1 cellular context compared by ENCODE assay signal in the genomic region with DNA sequence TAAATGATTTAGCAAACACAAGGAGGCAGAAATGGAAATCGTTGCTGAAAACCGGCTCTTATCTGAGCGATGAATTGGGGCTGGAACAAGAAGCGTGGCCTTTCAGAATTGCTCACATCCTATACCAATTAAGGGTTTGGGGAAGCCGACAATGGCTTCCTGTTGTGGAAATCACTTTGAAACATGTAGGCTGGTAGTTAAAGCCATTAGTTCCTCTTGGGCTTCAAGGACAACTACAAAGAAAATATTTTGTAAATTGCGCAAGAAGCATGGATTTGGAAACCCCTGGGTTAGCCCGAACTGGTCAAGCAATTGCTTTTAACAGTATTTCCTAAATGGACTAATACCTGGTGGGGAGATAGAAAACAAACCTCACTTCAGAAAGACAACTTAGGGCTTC.
TF ChIP-seq lines count a peak whose summit lies in the region.

No MANE protein-coding gene starts in this region.

TF ChIP-seq in HepG2, 621 proteins besides CTCF, POLR2A, EP300 and RAD21 (continued from another document and continues in another):
- TF ChIP-seq, protein P1, sequence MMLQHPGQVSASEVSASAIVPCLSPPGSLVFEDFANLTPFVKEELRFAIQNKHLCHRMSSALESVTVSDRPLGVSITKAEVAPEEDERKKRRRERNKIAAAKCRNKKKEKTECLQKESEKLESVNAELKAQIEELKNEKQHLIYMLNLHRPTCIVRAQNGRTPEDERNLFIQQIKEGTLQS (CRISPR knock-in tag; IDR thresholded peaks at IDR 0.05), result no peak
- TF ChIP-seq ZMAT3 (CRISPR knock-in tag; conservative IDR thresholded peaks at IDR 0.05) (no peak), ZNF674 (CRISPR knock-in tag; IDR thresholded peaks at IDR 0.05; ENCODE audit: low read depth) (no peak), ZNF598 (CRISPR knock-in tag; IDR thresholded peaks at IDR 0.05; ENCODE audit: borderline replicate concordance) (no peak), ZFYVE20 (CRISPR knock-in tag; IDR thresholded peaks at IDR 0.05; ENCODE audit: borderline replicate concordance, low read depth) (no peak), ATM (IDR thresholded peaks at IDR 0.05; ENCODE audit: borderline replicate concordance) (no peak), MTERF4 (CRISPR knock-in tag; IDR thresholded peaks at IDR 0.05) (no peak), CBX5 (CRISPR knock-in tag; IDR thresholded peaks at IDR 0.05; ENCODE audit: borderline replicate concordance) (no peak), KLF12 (CRISPR knock-in tag; IDR thresholded peaks at IDR 0.05; ENCODE audit: borderline replicate concordance) (no peak), SIX1 (CRISPR knock-in tag; IDR thresholded peaks at IDR 0.05; ENCODE audit: borderline replicate concordance) (no peak; the same call in 1 of the 2 replicates), PHF21A (CRISPR knock-in tag; IDR thresholded peaks at IDR 0.05) (peak; percentile 78), THAP11 (CRISPR knock-in tag; IDR thresholded peaks at IDR 0.05) (peak; percentile 41; the same call in 1 of the 2 replicates), TBX3 (IDR thresholded peaks at IDR 0.05; ENCODE audit: borderline replicate concordance) (no peak), PHF5A (CRISPR knock-in tag; IDR thresholded peaks at IDR 0.05; ENCODE audit: low read depth, unreplicated experiment) (no peak), ZNF362 (CRISPR knock-in tag; IDR thresholded peaks at IDR 0.05; ENCODE audit: borderline replicate concordance) (no peak), ZNF33B (CRISPR knock-in tag; IDR thresholded peaks at IDR 0.05) (no peak), ZNF383 (CRISPR knock-in tag; IDR thresholded peaks at IDR 0.05; ENCODE audit: borderline replicate concordance) (no peak), NR0B2 (CRISPR knock-in tag; IDR thresholded peaks at IDR 0.05) (no peak), MED13 (CRISPR knock-in tag; IDR thresholded peaks at IDR 0.05) (no peak), ZNF678 (CRISPR knock-in tag; IDR thresholded peaks at IDR 0.05) (no peak), REL (CRISPR knock-in tag; conservative IDR thresholded peaks at IDR 0.05) (no peak), ZBTB7B (CRISPR knock-in tag; IDR thresholded peaks at IDR 0.05) (no peak), FOXJ3 (CRISPR knock-in tag; IDR thresholded peaks at IDR 0.05; ENCODE audit: borderline replicate concordance) (no peak; the same call in 1 of the 2 replicates), RFXAP (CRISPR knock-in tag; IDR thresholded peaks at IDR 0.05; ENCODE audit: borderline replicate concordance) (no peak), IRF1 (CRISPR knock-in tag; IDR thresholded peaks at IDR 0.05; ENCODE audit: low read depth) (no peak), ZNF563 (CRISPR knock-in tag; IDR thresholded peaks at IDR 0.05) (no peak), ZFP36L1 (CRISPR knock-in tag; IDR thresholded peaks at IDR 0.05) (no peak), ZNF33A (CRISPR knock-in tag; IDR thresholded peaks at IDR 0.05; ENCODE audit: borderline replicate concordance) (no peak), TP53 (CRISPR knock-in tag; conservative IDR thresholded peaks at IDR 0.05) (no peak), SMAD1 (CRISPR knock-in tag; IDR thresholded peaks at IDR 0.05; ENCODE audit: borderline replicate concordance, low read depth) (no peak), ZNF24 (IDR thresholded peaks at IDR 0.05) (no peak), POGZ (CRISPR knock-in tag; IDR thresholded peaks at IDR 0.05) (peak; percentile 45; the same call in 1 of the 2 replicates), ZNF660 (CRISPR knock-in tag; IDR thresholded peaks at IDR 0.05; ENCODE audit: borderline replicate concordance, low read depth) (no peak), ZNF235 (CRISPR knock-in tag; IDR thresholded peaks at IDR 0.05; ENCODE audit: borderline replicate concordance) (no peak), ZNF747 (CRISPR knock-in tag; IDR thresholded peaks at IDR 0.05; ENCODE audit: borderline replicate concordance) (no peak), ONECUT2 (CRISPR knock-in tag; IDR thresholded peaks at IDR 0.05) (no peak), REXO4 (CRISPR knock-in tag; IDR thresholded peaks at IDR 0.05; ENCODE audit: borderline replicate concordance) (no peak), NCOA2 (CRISPR knock-in tag; IDR thresholded peaks at IDR 0.05) (peak; percentile 69), ZNF7 (CRISPR knock-in tag; IDR thresholded peaks at IDR 0.05) (no peak), HNRNPK (IDR thresholded peaks at IDR 0.05; ENCODE audit: low read depth, low read length, poor library complexity, severe bottlenecking) (no peak), NBN (conservative IDR thresholded peaks at IDR 0.05) (no peak), BCL6 (CRISPR knock-in tag; IDR thresholded peaks at IDR 0.05) (peak; percentile 56; the same call in 1 of the 2 replicates), ZNF264 (CRISPR knock-in tag; IDR thresholded peaks at IDR 0.05) (no peak), ZFP36L2 (CRISPR knock-in tag; IDR thresholded peaks at IDR 0.05) (no peak), ZNF143 (CRISPR knock-in tag; IDR thresholded peaks at IDR 0.05) (no peak), CAMTA2 (CRISPR knock-in tag; IDR thresholded peaks at IDR 0.05; ENCODE audit: borderline replicate concordance) (no peak)
- TF ChIP-seq, protein P2, sequence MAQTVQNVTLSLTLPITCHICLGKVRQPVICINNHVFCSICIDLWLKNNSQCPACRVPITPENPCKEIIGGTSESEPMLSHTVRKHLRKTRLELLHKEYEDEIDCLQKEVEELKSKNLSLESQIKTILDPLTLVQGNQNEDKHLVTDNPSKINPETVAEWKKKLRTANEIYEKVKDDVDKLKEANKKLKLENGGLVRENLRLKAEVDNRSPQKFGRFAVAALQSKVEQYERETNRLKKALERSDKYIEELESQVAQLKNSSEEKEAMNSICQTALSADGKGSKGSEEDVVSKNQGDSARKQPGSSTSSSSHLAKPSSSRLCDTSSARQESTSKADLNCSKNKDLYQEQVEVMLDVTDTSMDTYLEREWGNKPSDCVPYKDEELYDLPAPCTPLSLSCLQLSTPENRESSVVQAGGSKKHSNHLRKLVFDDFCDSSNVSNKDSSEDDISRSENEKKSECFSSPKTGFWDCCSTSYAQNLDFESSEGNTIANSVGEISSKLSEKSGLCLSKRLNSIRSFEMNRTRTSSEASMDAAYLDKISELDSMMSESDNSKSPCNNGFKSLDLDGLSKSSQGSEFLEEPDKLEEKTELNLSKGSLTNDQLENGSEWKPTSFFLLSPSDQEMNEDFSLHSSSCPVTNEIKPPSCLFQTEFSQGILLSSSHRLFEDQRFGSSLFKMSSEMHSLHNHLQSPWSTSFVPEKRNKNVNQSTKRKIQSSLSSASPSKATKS (CRISPR knock-in tag; IDR thresholded peaks at IDR 0.05), result no peak
- TF ChIP-seq, protein P3, sequence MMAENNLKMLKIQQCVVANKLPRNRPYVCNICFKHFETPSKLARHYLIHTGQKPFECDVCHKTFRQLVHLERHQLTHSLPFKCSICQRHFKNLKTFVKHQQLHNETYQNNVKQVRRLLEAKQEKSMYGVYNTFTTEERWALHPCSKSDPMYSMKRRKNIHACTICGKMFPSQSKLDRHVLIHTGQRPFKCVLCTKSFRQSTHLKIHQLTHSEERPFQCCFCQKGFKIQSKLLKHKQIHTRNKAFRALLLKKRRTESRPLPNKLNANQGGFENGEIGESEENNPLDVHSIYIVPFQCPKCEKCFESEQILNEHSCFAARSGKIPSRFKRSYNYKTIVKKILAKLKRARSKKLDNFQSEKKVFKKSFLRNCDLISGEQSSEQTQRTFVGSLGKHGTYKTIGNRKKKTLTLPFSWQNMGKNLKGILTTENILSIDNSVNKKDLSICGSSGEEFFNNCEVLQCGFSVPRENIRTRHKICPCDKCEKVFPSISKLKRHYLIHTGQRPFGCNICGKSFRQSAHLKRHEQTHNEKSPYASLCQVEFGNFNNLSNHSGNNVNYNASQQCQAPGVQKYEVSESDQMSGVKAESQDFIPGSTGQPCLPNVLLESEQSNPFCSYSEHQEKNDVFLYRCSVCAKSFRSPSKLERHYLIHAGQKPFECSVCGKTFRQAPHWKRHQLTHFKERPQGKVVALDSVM (CRISPR knock-in tag; IDR thresholded peaks at IDR 0.05), result no peak
- TF ChIP-seq, protein P4, sequence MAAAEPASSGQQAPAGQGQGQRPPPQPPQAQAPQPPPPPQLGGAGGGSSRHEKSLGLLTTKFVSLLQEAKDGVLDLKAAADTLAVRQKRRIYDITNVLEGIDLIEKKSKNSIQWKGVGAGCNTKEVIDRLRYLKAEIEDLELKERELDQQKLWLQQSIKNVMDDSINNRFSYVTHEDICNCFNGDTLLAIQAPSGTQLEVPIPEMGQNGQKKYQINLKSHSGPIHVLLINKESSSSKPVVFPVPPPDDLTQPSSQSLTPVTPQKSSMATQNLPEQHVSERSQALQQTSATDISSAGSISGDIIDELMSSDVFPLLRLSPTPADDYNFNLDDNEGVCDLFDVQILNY (CRISPR knock-in tag; conservative IDR thresholded peaks at IDR 0.05), result no peak
- TF ChIP-seq, protein P5, sequence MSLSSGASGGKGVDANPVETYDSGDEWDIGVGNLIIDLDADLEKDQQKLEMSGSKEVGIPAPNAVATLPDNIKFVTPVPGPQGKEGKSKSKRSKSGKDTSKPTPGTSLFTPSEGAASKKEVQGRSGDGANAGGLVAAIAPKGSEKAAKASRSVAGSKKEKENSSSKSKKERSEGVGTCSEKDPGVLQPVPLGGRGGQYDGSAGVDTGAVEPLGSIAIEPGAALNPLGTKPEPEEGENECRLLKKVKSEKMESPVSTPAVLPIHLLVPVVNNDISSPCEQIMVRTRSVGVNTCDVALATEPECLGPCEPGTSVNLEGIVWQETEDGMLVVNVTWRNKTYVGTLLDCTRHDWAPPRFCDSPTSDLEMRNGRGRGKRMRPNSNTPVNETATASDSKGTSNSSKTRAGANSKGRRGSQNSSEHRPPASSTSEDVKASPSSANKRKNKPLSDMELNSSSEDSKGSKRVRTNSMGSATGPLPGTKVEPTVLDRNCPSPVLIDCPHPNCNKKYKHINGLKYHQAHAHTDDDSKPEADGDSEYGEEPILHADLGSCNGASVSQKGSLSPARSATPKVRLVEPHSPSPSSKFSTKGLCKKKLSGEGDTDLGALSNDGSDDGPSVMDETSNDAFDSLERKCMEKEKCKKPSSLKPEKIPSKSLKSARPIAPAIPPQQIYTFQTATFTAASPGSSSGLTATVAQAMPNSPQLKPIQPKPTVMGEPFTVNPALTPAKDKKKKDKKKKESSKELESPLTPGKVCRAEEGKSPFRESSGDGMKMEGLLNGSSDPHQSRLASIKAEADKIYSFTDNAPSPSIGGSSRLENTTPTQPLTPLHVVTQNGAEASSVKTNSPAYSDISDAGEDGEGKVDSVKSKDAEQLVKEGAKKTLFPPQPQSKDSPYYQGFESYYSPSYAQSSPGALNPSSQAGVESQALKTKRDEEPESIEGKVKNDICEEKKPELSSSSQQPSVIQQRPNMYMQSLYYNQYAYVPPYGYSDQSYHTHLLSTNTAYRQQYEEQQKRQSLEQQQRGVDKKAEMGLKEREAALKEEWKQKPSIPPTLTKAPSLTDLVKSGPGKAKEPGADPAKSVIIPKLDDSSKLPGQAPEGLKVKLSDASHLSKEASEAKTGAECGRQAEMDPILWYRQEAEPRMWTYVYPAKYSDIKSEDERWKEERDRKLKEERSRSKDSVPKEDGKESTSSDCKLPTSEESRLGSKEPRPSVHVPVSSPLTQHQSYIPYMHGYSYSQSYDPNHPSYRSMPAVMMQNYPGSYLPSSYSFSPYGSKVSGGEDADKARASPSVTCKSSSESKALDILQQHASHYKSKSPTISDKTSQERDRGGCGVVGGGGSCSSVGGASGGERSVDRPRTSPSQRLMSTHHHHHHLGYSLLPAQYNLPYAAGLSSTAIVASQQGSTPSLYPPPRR (CRISPR knock-in tag; IDR thresholded peaks at IDR 0.05; ENCODE audit: borderline replicate concordance), result peak; percentile 74
- TF ChIP-seq, protein P6, sequence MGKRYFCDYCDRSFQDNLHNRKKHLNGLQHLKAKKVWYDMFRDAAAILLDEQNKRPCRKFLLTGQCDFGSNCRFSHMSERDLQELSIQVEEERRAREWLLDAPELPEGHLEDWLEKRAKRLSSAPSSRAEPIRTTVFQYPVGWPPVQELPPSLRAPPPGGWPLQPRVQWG (CRISPR knock-in tag; IDR thresholded peaks at IDR 0.05; ENCODE audit: borderline replicate concordance, low read depth), result no peak
- TF ChIP-seq, protein P7, sequence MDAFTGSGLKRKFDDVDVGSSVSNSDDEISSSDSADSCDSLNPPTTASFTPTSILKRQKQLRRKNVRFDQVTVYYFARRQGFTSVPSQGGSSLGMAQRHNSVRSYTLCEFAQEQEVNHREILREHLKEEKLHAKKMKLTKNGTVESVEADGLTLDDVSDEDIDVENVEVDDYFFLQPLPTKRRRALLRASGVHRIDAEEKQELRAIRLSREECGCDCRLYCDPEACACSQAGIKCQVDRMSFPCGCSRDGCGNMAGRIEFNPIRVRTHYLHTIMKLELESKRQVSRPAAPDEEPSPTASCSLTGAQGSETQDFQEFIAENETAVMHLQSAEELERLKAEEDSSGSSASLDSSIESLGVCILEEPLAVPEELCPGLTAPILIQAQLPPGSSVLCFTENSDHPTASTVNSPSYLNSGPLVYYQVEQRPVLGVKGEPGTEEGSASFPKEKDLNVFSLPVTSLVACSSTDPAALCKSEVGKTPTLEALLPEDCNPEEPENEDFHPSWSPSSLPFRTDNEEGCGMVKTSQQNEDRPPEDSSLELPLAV (CRISPR knock-in tag; conservative IDR thresholded peaks at IDR 0.05; ENCODE audit: low read depth), result no peak
